In genomic region chr17:192666-193425, GRCh38 we compare ENCODE assay signal across 1 cellular context.
TF ChIP-seq lines count a peak whose summit lies in the region.

No MANE protein-coding gene starts in this region.

TF ChIP-seq in HepG2, 621 proteins besides CTCF, POLR2A, EP300 and RAD21:
- TF ChIP-seq ZFP90 (CRISPR knock-in tag; IDR thresholded peaks at IDR 0.05; ENCODE audit: borderline replicate concordance) = no peak
- TF ChIP-seq, protein P1, sequence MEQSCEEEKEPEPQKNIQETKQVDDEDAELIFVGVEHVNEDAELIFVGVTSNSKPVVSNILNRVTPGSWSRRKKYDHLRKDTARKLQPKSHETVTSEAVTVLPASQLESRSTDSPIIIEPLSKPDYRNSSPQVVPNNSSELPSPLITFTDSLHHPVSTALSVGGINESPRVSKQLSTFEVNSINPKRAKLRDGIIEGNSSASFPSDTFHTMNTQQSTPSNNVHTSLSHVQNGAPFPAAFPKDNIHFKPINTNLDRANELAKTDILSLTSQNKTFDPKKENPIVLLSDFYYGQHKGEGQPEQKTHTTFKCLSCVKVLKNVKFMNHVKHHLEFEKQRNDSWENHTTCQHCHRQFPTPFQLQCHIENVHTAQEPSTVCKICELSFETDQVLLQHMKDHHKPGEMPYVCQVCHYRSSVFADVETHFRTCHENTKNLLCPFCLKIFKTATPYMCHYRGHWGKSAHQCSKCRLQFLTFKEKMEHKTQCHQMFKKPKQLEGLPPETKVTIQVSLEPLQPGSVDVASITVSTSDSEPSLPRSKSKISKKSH (CRISPR knock-in tag; IDR thresholded peaks at IDR 0.05; ENCODE audit: borderline replicate concordance) = peak; percentile 12; the same call in 1 of the 2 replicates
